Comparison of ENCODE assay signal across 8 cellular contexts in the genomic region with DNA sequence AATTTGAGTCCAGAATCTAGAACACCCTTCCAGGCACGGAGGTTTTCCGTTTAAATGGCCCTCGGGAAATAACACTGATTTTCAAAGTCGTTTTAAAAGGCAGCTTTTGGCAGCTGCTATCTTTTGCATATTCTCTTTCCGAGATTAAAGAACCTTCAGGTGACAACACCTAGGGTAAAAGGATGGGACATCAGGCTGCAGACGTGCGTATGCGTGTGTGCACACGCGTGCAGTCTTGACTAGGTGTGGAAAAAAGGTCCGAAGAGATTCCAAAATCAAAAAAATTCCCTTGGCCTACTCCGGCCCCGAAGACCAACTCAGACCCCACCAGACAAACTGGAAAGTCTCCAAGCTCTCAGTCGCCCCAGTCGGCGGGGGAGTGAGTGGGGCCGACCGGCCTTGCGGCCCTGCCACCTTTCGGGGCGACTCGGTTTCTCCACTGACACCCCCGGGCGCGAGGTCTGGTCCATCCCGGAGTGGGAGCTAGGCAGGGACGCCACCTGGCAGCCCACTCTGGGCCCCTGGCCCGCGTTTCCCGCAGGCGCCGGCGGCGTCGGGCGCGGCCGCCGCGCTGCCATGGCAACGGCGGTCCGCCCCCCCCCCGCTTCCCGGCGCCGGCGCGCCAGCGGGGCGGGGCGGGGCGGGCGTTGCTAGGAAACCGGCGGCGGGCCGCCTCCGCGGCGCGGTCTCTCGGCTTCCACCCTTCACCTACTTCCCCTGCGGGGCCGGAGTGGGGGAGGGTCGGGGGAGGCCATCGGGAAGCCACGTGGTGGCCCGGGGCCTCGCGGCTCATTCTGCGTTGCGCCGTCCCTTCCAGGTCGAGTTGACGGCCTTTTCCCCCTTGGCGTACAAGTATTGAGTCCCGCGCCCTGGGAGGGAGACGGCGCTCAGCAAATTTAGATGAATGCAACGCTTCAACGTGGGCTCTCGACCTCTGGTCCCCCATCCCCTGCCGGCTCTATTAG.
DNase-seq lines count a peak whose midpoint lies in the region; ATAC-seq, FAIRE-seq and TF ChIP-seq lines count a peak whose summit lies in the region.

No MANE protein-coding gene starts in this region.

- 15% methylated on average over 45 of the region's 85 CpGs; no CpG with 5 or more reads in 1 of the 2 experiments for WGBS in H1 (ENCODE audit: extremely low coverage in 1 of 2, insufficient coverage in 1 of 2, insufficient read length in 1 of 2, insufficient replicate concordance in 2 of 2, low coverage in 1 of 2, low lambda C conversion rate in 2 of 2, missing lambda C conversion rate in 1 of 2), 2 experiments
- no CpG with 5 or more reads among the region's 85 CpGs for WGBS in mesendoderm (ENCODE audit: extremely low coverage, insufficient coverage, low lambda C conversion rate)

- no peak for TF ChIP-seq CTCF in H1 (IDR thresholded peaks at IDR 0.05; ENCODE audit: control extremely low read depth in 1 of 3, insufficient read depth in 1 of 3, low read depth in 1 of 3, low read length in 3 of 3)

- no peaks in the 10 kb centered on the region for H3K79me2 ChIP-seq in H1 (ENCODE audit: control insufficient read depth in 1 of 2, insufficient read depth in 2 of 2, low read length in 2 of 2)
- no peaks in the 10 kb centered on the region for H3K79me2 ChIP-seq in mesendoderm (ENCODE audit: control insufficient read depth, insufficient read depth, low read length)

- H2BK5ac ChIP-seq in H1 (ENCODE audit: low read depth, low read length) (peak overlapping the region; percentile 9; the same call in 1 of the 2 replicates), mesendoderm (ENCODE audit: low read length) (peak overlapping the region; percentile 7)

- ATAC-seq in GM19023 (IDR thresholded peaks at IDR 0.05; ENCODE audit: unreplicated experiment) (peak; percentile 83), HG03354 (IDR thresholded peaks at IDR 0.05; ENCODE audit: poor library complexity, severe bottlenecking, unreplicated experiment) (peak; percentile 91)

- peak in 1 of 2 experiments; percentile 1; a peak in 1 of 4 replicates for TF ChIP-seq RAD21 in H1 (IDR thresholded peaks at IDR 0.05 in 1 of 2, conservative IDR thresholded peaks at IDR 0.05 in 1 of 2; ENCODE audit: low read depth in 2 of 2, low read length in 2 of 2)

- H3K4me1 ChIP-seq in H1 (replicated peaks in 1 of 4; ENCODE audit: control insufficient read depth in 3 of 4, insufficient read depth in 4 of 4, low read length in 3 of 4) (peaks cover 3 to 11% (median 5%) of the 10 kb centered on the region in 4 experiments; a peak in 3 of 7 replicates), mesendoderm (ENCODE audit: control insufficient read depth, low read depth, low read length) (peaks cover 10% of the 10 kb centered on the region)

- CTCF ChIA-PET in H1 (lab: Charles Lee; ENCODE audit: partially characterized antibody), result interaction anchor here (0.9 to 1.2 kb wide), 2 partner anchors 10 to 21 kb away, joined by 3 read pairs; no protein-coding TSS in a partner anchor

- FAIRE-seq in H1 (lab: Jason Lieb, UNC), result peak; percentile 7

- H3K4me3 ChIP-seq in H1 (ENCODE audit: extremely low read depth in 1 of 4, insufficient read depth in 2 of 4, low read depth in 3 of 4, low read length in 4 of 4) (peak overlapping the region; percentile 35 to 71 (median 51)), mesendoderm (ENCODE audit: low read length) (peak overlapping the region; percentile 30)

- H3K79me1 ChIP-seq in H1 (ENCODE audit: low read depth, low read length), result no peaks in the 10 kb centered on the region
- no peaks in the 10 kb centered on the region for H3K79me1 ChIP-seq in mesendoderm (ENCODE audit: low read length)

- H4K91ac ChIP-seq in H1 (replicated peaks; ENCODE audit: insufficient read length, low read length), result peak overlapping the region; percentile 92

- H3K56ac ChIP-seq in H1 (replicated peaks; ENCODE audit: insufficient read length, low read depth, low read length) (no peak overlapping the region), mesendoderm (ENCODE audit: low read length) (peak overlapping the region; percentile 69)

- no peak overlapping the region for H3K14ac ChIP-seq in H1 (ENCODE audit: insufficient read length)

- H3K27me3 ChIP-seq in H1 (replicated peaks in 1 of 4; ENCODE audit: control insufficient read depth in 3 of 4, extremely low read depth in 1 of 4, insufficient read depth in 3 of 4, low read length in 3 of 4), result peaks cover 1 to 14% (median 13%) of the 10 kb centered on the region in 4 experiments
- no peaks in the 10 kb centered on the region for H3K27me3 ChIP-seq in mesendoderm (ENCODE audit: insufficient read depth, low read length, poor library complexity)

- no peak overlapping the region for H4K8ac ChIP-seq in H1 (ENCODE audit: extremely low read depth, insufficient read depth, low read length)
- H4K8ac ChIP-seq in mesendoderm (ENCODE audit: low read depth, low read length), result peak overlapping the region; percentile 95

- DNase-seq in ACHN (peak; percentile 11), NCI-H69 (lab: John Stamatoyannopoulos, UW) (peak; percentile 96), H1 (ENCODE audit: low read depth in 1 of 2, low spot score in 2 of 2) (peak; percentile 63 to 91), mesendoderm (peak; percentile 93)
- peak; percentile 70 to 72 for DNase-seq in activated CD8-positive, alpha-beta memory T cell treated with anti-CD3 and anti-CD28 coated beads for 4 hours (ENCODE audit: low read depth in 2 of 2)
- DNase-seq in stimulated activated CD8-positive, alpha-beta memory T cell treated with anti-CD3 and anti-CD28 coated beads, Interleukin-12 subunit alpha, Interleukin-12 subunit beta, amount 100 ng/mL, for 4 hours (ENCODE audit: low read depth), result peak; percentile 75

- peak overlapping the region; percentile 99 for H2BK20ac ChIP-seq in H1 (ENCODE audit: low read length)

- no peak overlapping the region for H2BK12ac ChIP-seq in H1 (ENCODE audit: low read depth, low read length)

- H3K23me2 ChIP-seq in H1 (ENCODE audit: low read depth, low read length), result peaks cover 7% of the 10 kb centered on the region; the same call in 1 of the 2 replicates

- H3K18ac ChIP-seq in H1 (ENCODE audit: extremely low read depth, low read length), result peak overlapping the region; percentile 88
- peak overlapping the region; percentile 83 for H3K18ac ChIP-seq in mesendoderm (ENCODE audit: low read length)

- POLR2A ChIA-PET in H1 (lab: Charles Lee; ENCODE audit: partially characterized antibody), result interaction anchor here (0.7 to 1.0 kb wide), 2 partner anchors 28 to 217 kb away, joined by 3 read pairs; no protein-coding TSS in a partner anchor

- H3K27ac ChIP-seq in H1 (ENCODE audit: low read depth, low read length) (no peak overlapping the region), mesendoderm (ENCODE audit: low read depth, low read length) (peak overlapping the region; percentile 46)

- H2AFZ ChIP-seq in H1 (ENCODE audit: low read length), result peak overlapping the region; percentile 82

- H3K9ac ChIP-seq in H1 (replicated peaks in 1 of 4; ENCODE audit: extremely low read depth in 1 of 4, low read depth in 3 of 4, low read length in 3 of 4) (peak overlapping the region in 2 of 4 experiments; percentile 6 to 41; a peak in 2 of 7 replicates), mesendoderm (ENCODE audit: low read length) (peak overlapping the region; percentile 62)

- TF ChIP-seq POLR2A in H1 (IDR thresholded peaks at IDR 0.05; ENCODE audit: control extremely low read depth in 1 of 2, low read depth in 2 of 2, low read length in 2 of 2), result no peak

- H2AK5ac ChIP-seq in H1 (ENCODE audit: low read depth, low read length) (no peak overlapping the region), mesendoderm (ENCODE audit: low read length) (no peak overlapping the region)

- H4K20me1 ChIP-seq in H1 (replicated peaks in 1 of 2; ENCODE audit: control insufficient read depth in 1 of 2, insufficient read depth in 2 of 2, low read length in 2 of 2), result no peaks in the 10 kb centered on the region

- in situ Hi-C loops in ACHN (cut with HindIII; ENCODE audit: low pct_ligation_motif_present, low pct_unique_long_range_greater_than_20kb, low sequenced_read_pairs), result no loop called here

- H3K23ac ChIP-seq in H1 (ENCODE audit: insufficient read length), result no peak overlapping the region
- no peak overlapping the region for H3K23ac ChIP-seq in mesendoderm (ENCODE audit: low read length)

- H3K36me3 ChIP-seq in H1 (ENCODE audit: control insufficient read depth in 2 of 4, insufficient read depth in 4 of 4, low read length in 3 of 4) (no peaks in the 10 kb centered on the region), mesendoderm (ENCODE audit: control insufficient read depth, insufficient read depth, low read length) (no peaks in the 10 kb centered on the region)

- peak overlapping the region; percentile 93; the same call in 1 of the 2 replicates for H2BK15ac ChIP-seq in H1 (ENCODE audit: low read length)
- peak overlapping the region; percentile 62 for H2BK15ac ChIP-seq in mesendoderm (replicated peaks; ENCODE audit: low read depth)

- no peak overlapping the region for H4K5ac ChIP-seq in H1 (ENCODE audit: insufficient read length, low read depth, low read length)
- H4K5ac ChIP-seq in mesendoderm (ENCODE audit: low read length), result peak overlapping the region; percentile 92

- peak overlapping the region; percentile 73 for H2BK120ac ChIP-seq in H1 (replicated peaks; ENCODE audit: low read depth, low read length)
- no peak overlapping the region for H2BK120ac ChIP-seq in mesendoderm (ENCODE audit: low read depth, low read length)

- peaks cover 0 to 13% of the 10 kb centered on the region in 2 experiments; a peak in 2 of 4 replicates for H3K9me3 ChIP-seq in H1 (ENCODE audit: insufficient read depth in 2 of 2, low read depth in 1 of 2, low read length in 1 of 2)

- 0 out of 3 replicates have a peak, but pooled peaks of 1 of the 2 experiments have one; percentile 14 for TF ChIP-seq EP300 in H1 (IDR thresholded peaks at IDR 0.05; ENCODE audit: borderline replicate concordance in 1 of 2, low read depth in 2 of 2, low read length in 2 of 2)

- H3K4me2 ChIP-seq in H1 (ENCODE audit: insufficient read depth in 1 of 2, low read depth in 2 of 2, low read length in 2 of 2) (peak overlapping the region; percentile 86 to 91), mesendoderm (ENCODE audit: low read length) (peak overlapping the region; percentile 45)

- peak overlapping the region; percentile 90 for H3K4ac ChIP-seq in H1 (replicated peaks; ENCODE audit: insufficient read length, low read depth, low read length)
- H3K4ac ChIP-seq in mesendoderm (ENCODE audit: low read depth, low read length), result peak overlapping the region; percentile 93

TF ChIP-seq in H1, 55 proteins besides CTCF, POLR2A, EP300 and RAD21 (continues in another document):
- TF ChIP-seq EGR1 (IDR thresholded peaks at IDR 0.05; ENCODE audit: borderline replicate concordance, low read depth, low read length) (peak; percentile 41; the same call in 1 of the 2 replicates), JUN (IDR thresholded peaks at IDR 0.05; ENCODE audit: low read depth, low read length) (no peak), CBX8 (IDR thresholded peaks at IDR 0.05; ENCODE audit: borderline replicate concordance, low read depth, low read length) (no peak)

Comparison
In these comparisons a context has a peak if more than half of its experiments do, and no peak if none do; other contexts are left out.
1. DNase-seq: peak in every context shown above with its lines; median percentile 96 in NCI-H69; 93 in mesendoderm; 77 in H1; 75 in stimulated activated CD8-positive, alpha-beta memory T cell treated with anti-CD3 and anti-CD28 coated beads, Interleukin-12 subunit alpha, Interleukin-12 subunit beta, amount 100 ng/mL, for 4 hours; 71 in activated CD8-positive, alpha-beta memory T cell treated with anti-CD3 and anti-CD28 coated beads for 4 hours; 11 in ACHN.